ENCODE assay signal across 17 cellular contexts in genomic region chr7:85695041-85695990, GRCh38.
DNase-seq lines count a peak whose midpoint lies in the region; ATAC-seq, FAIRE-seq and TF ChIP-seq lines count a peak whose summit lies in the region.
"Had no signal": no experiment of that assay in that cellular context is flagged by ENCODE, and none has a peak within 500 bp of the region (broad histone marks: within the 10 kb centered on the region; RNA-seq: fewer than 3 reads in every experiment).

No MANE protein-coding gene starts in this region.

- H3K9me1 ChIP-seq in keratinocyte (ENCODE audit: control insufficient read depth, extremely low read depth, insufficient read depth, low read length) = no peaks in the 10 kb centered on the region

- no peak overlapping the region for H2BK5ac ChIP-seq in neuronal stem cell (ENCODE audit: low read length)

- H3K27me3 ChIP-seq in astrocyte (ENCODE audit: insufficient read depth, low read length) = no peaks in the 10 kb centered on the region
- no peaks in the 10 kb centered on the region for H3K27me3 ChIP-seq in keratinocyte (ENCODE audit: control insufficient read depth, extremely low read depth, insufficient read depth, low read length)
- no peaks in the 10 kb centered on the region for H3K27me3 ChIP-seq in neuronal stem cell (ENCODE audit: control insufficient read depth in 3 of 3, insufficient read depth in 3 of 3, low read depth in 1 of 3, low read length in 3 of 3)
- H3K27me3 ChIP-seq: BE2C, heart left ventricle had no signal

- WGBS in neuronal stem cell (ENCODE audit: extremely low coverage in 2 of 2, insufficient read length in 2 of 2, insufficient replicate concordance in 1 of 2), 2 donors = no CpG with 5 or more reads among the region's 4 CpGs

- H3K4me2 ChIP-seq in astrocyte (ENCODE audit: low read length) = no peak overlapping the region
- peak overlapping the region; percentile 57 for H3K4me2 ChIP-seq in keratinocyte (ENCODE audit: control insufficient read depth, extremely low read depth, insufficient read depth, low read depth, low read length)
- H3K4me2 ChIP-seq in neuronal stem cell (ENCODE audit: insufficient read depth, low read length, poor library complexity, severe bottlenecking) = no peak overlapping the region

- no peak for ATAC-seq in GM21737 (IDR thresholded peaks at IDR 0.05; ENCODE audit: unreplicated experiment)
- ATAC-seq: activated naive CD4-positive, alpha-beta T cell treated with anti-CD3 and anti-CD28 coated beads, Interleukin-2, amount 50 U/mL, for 72 hours; heart left ventricle had no signal

- H3K36me3 ChIP-seq in astrocyte (ENCODE audit: insufficient read depth, low read length) = no peaks in the 10 kb centered on the region
- H3K36me3 ChIP-seq in keratinocyte (ENCODE audit: control insufficient read depth in 2 of 2, extremely low read depth in 1 of 2, insufficient read depth in 2 of 2, low read length in 2 of 2) = no peaks in the 10 kb centered on the region
- no peaks in the 10 kb centered on the region for H3K36me3 ChIP-seq in neuronal stem cell (replicated peaks in 1 of 2; ENCODE audit: control insufficient read depth in 2 of 2, insufficient read depth in 2 of 2, low read length in 2 of 2)
- H3K36me3 ChIP-seq: BE2C, heart left ventricle had no signal

- H3K9ac ChIP-seq in astrocyte (ENCODE audit: low read length) (no peak overlapping the region), keratinocyte (ENCODE audit: control insufficient read depth, extremely low read depth, insufficient read depth, low read length) (no peak overlapping the region), neuronal stem cell (ENCODE audit: low read depth, low read length, poor library complexity) (no peak overlapping the region)

- dilution Hi-C loops in keratinocyte (cut with MboI; ENCODE audit: extremely low pct_ligation_motif_present, low sequenced_read_pairs) = no loop called here

- H3K14ac ChIP-seq in neuronal stem cell (ENCODE audit: low read length) = no peak overlapping the region

- no TSS peak for BruUV-seq in Calu3 (replicated peaks; lab: Mats Ljungman, UMichigan)

- H3K4me3 Mint-ChIP-seq in Calu3 (ENCODE audit: low read depth, unreplicated experiment) = no peak overlapping the region
- no peak overlapping the region for H3K4me3 Mint-ChIP-seq in astrocyte (ENCODE audit: unreplicated experiment)
- H3K4me3 Mint-ChIP-seq in CD14-positive monocyte = no peak overlapping the region
- H3K4me3 Mint-ChIP-seq: activated CD4-positive, alpha-beta T cell treated with anti-CD3 and anti-CD28 coated beads, Interleukin-2, amount 10 ng/mL, durations not matched to agents 24 days and 14 days had no signal

- TF ChIP-seq CTCF in Calu3 (IDR thresholded peaks at IDR 0.05; ENCODE audit: unreplicated experiment) = no peak
- TF ChIP-seq CTCF in astrocyte (IDR thresholded peaks at IDR 0.05; ENCODE audit: insufficient read depth, low read depth, low read length) = no peak
- TF ChIP-seq CTCF in keratinocyte (optimal IDR thresholded peaks at IDR 0.05 in 1 of 3, IDR thresholded peaks at IDR 0.05 in 1 of 3, conservative IDR thresholded peaks at IDR 0.05 in 1 of 3; ENCODE audit: extremely low read depth in 1 of 3, insufficient read depth in 2 of 3, low read length in 3 of 3) = no peak
- TF ChIP-seq CTCF in CD14-positive monocyte (IDR thresholded peaks at IDR 0.05) = no peak

- H4K91ac ChIP-seq in neuronal stem cell (ENCODE audit: low read depth, low read length, poor library complexity) = no peak overlapping the region

- no peak for FAIRE-seq in astrocyte (lab: Jason Lieb, UNC)
- FAIRE-seq in keratinocyte (lab: Jason Lieb, UNC) = peak; percentile 92

- DNase-seq in Calu3 = peak; percentile 1
- peak; percentile 60 for DNase-seq in M059J (ENCODE audit: low read depth)
- peak; percentile 16 for DNase-seq in astrocyte (ENCODE audit: low read depth)
- peak; percentile 49 for DNase-seq in keratinocyte (ENCODE audit: low read depth, low spot score)
- no peak for DNase-seq in neuronal stem cell (ENCODE audit: low spot score)
- no peak for DNase-seq in CD14-positive monocyte (ENCODE audit: low spot score)
- DNase-seq in DMS153 treated with DMSO at 0.1 percent for 48 hours (lab: John Stamatoyannopoulos, UW; ENCODE audit: unreplicated experiment) = no peak
- DNase-seq: activated CD4-positive, alpha-beta T cell treated with anti-CD3 and anti-CD28 coated beads, Interleukin-2, amount 10 ng/mL, durations not matched to agents 24 days and 14 days; BE2C; DMS79 treated with DMSO at 0.1 percent for 48 hours; heart left ventricle; NCI-H1092; NCI-H2227 treated with DMSO at 0.1 percent for 48 hours; OCI-M1; posterior cingulate gyrus had no signal

- H2AK5ac ChIP-seq in neuronal stem cell (ENCODE audit: low read depth, low read length) = no peak overlapping the region

- H3K4me1 Mint-ChIP-seq in Calu3 (ENCODE audit: low read depth, unreplicated experiment) = no peaks in the 10 kb centered on the region
- peaks cover 2% of the 10 kb centered on the region for H3K4me1 Mint-ChIP-seq in astrocyte (ENCODE audit: low read depth, unreplicated experiment)
- H3K4me1 Mint-ChIP-seq in CD14-positive monocyte = no peaks in the 10 kb centered on the region
- H3K4me1 Mint-ChIP-seq: activated CD4-positive, alpha-beta T cell treated with anti-CD3 and anti-CD28 coated beads, Interleukin-2, amount 10 ng/mL, durations not matched to agents 24 days and 14 days had no signal

- H2BK120ac ChIP-seq in neuronal stem cell (ENCODE audit: low read depth, low read length) = no peak overlapping the region

- no peak overlapping the region for H2AFZ ChIP-seq in astrocyte (ENCODE audit: low read depth, low read length)
- no peak overlapping the region for H2AFZ ChIP-seq in keratinocyte (ENCODE audit: control insufficient read depth, low read length)
- H2AFZ ChIP-seq in neuronal stem cell (ENCODE audit: low read length) = no peak overlapping the region

- H3K9me3 ChIP-seq in astrocyte (ENCODE audit: insufficient read depth, low read depth, low read length) (no peaks in the 10 kb centered on the region), keratinocyte (ENCODE audit: control insufficient read depth, low read depth, low read length) (no peaks in the 10 kb centered on the region), neuronal stem cell (replicated peaks in 1 of 2; ENCODE audit: control insufficient read depth in 2 of 2, insufficient read depth in 1 of 2, low read depth in 1 of 2, low read length in 2 of 2) (no peaks in the 10 kb centered on the region)
- H3K9me3 ChIP-seq: BE2C, heart left ventricle had no signal

- H3K4ac ChIP-seq in neuronal stem cell (ENCODE audit: low read length) = no peak overlapping the region

- no peak overlapping the region for H3K27ac Mint-ChIP-seq in Calu3 (ENCODE audit: unreplicated experiment)
- no peak overlapping the region for H3K27ac Mint-ChIP-seq in astrocyte (ENCODE audit: unreplicated experiment)
- no peak overlapping the region for H3K27ac Mint-ChIP-seq in CD14-positive monocyte
- H3K27ac Mint-ChIP-seq: activated CD4-positive, alpha-beta T cell treated with anti-CD3 and anti-CD28 coated beads, Interleukin-2, amount 10 ng/mL, durations not matched to agents 24 days and 14 days; activated naive CD4-positive, alpha-beta T cell treated with anti-CD3 and anti-CD28 coated beads, Interleukin-2, amount 50 U/mL, for 72 hours had no signal

- H3K23ac ChIP-seq in neuronal stem cell (ENCODE audit: low read depth, low read length, poor library complexity) = no peak overlapping the region

- no peak overlapping the region for H2BK15ac ChIP-seq in neuronal stem cell (ENCODE audit: low read length)

- H3K4me3 ChIP-seq in astrocyte (ENCODE audit: insufficient read depth, low read depth, low read length) (no peak overlapping the region), keratinocyte (ENCODE audit: control insufficient read depth in 2 of 3, extremely low read depth in 1 of 3, insufficient read depth in 2 of 3, low read depth in 1 of 3, low read length in 3 of 3) (peak overlapping the region in 1 of 3 experiments; percentile 25), neuronal stem cell (ENCODE audit: low read length in 2 of 2) (no peak overlapping the region)
- H3K4me3 ChIP-seq: heart left ventricle had no signal

- intact Hi-C loops in Calu3 (cut with micrococcal nuclease; ENCODE audit: unreplicated experiment) = no loop called here
- intact Hi-C loops in CD14-positive monocyte (cut with micrococcal nuclease) = no loop called here

- no peaks in the 10 kb centered on the region for H3K9me3 Mint-ChIP-seq in Calu3 (ENCODE audit: low read depth, unreplicated experiment)
- H3K9me3 Mint-ChIP-seq in astrocyte (ENCODE audit: unreplicated experiment) = no peaks in the 10 kb centered on the region
- no peaks in the 10 kb centered on the region for H3K9me3 Mint-ChIP-seq in CD14-positive monocyte
- H3K9me3 Mint-ChIP-seq: activated CD4-positive, alpha-beta T cell treated with anti-CD3 and anti-CD28 coated beads, Interleukin-2, amount 10 ng/mL, durations not matched to agents 24 days and 14 days had no signal

- H3K79me2 ChIP-seq in astrocyte (ENCODE audit: insufficient read depth, low read length) = no peaks in the 10 kb centered on the region
- H3K79me2 ChIP-seq in keratinocyte (ENCODE audit: control insufficient read depth, insufficient read depth, low read length) = no peaks in the 10 kb centered on the region

- H3K36me3 Mint-ChIP-seq in Calu3 (ENCODE audit: insufficient read depth, unreplicated experiment) (no peaks in the 10 kb centered on the region), astrocyte (ENCODE audit: low read depth, unreplicated experiment) (no peaks in the 10 kb centered on the region), CD14-positive monocyte (no peaks in the 10 kb centered on the region)
- H3K36me3 Mint-ChIP-seq: activated naive CD4-positive, alpha-beta T cell treated with anti-CD3 and anti-CD28 coated beads, Interleukin-2, amount 50 U/mL, for 72 hours had no signal

- H4K20me1 ChIP-seq in astrocyte (ENCODE audit: insufficient read depth, low read length) (no peaks in the 10 kb centered on the region), keratinocyte (ENCODE audit: control insufficient read depth, extremely low read depth, insufficient read depth, low read length) (no peaks in the 10 kb centered on the region)

- no peak overlapping the region for H2BK12ac ChIP-seq in neuronal stem cell (ENCODE audit: low read length)

- H3K79me1 ChIP-seq in neuronal stem cell (ENCODE audit: low read depth, low read length) = no peaks in the 10 kb centered on the region

- H4K8ac ChIP-seq in neuronal stem cell (ENCODE audit: low read depth, low read length) = no peak overlapping the region

- H3K4me1 ChIP-seq in astrocyte (ENCODE audit: insufficient read depth, low read length) (no peaks in the 10 kb centered on the region), keratinocyte (ENCODE audit: control insufficient read depth, extremely low read depth, insufficient read depth, low read length) (peaks cover 18% of the 10 kb centered on the region), neuronal stem cell (ENCODE audit: control insufficient read depth in 2 of 2, insufficient read depth in 1 of 2, low read depth in 1 of 2, low read length in 2 of 2) (no peaks in the 10 kb centered on the region)
- H3K4me1 ChIP-seq: heart left ventricle had no signal

- no peak overlapping the region for H3K18ac ChIP-seq in neuronal stem cell (ENCODE audit: low read length)

- H3K27me3 Mint-ChIP-seq in Calu3 (ENCODE audit: unreplicated experiment) (no peaks in the 10 kb centered on the region), astrocyte (ENCODE audit: low read depth, unreplicated experiment) (no peaks in the 10 kb centered on the region), CD14-positive monocyte (ENCODE audit: low read depth in 3 of 3) (peaks cover 0 to 1% (median 0%) of the 10 kb centered on the region in 3 donors)
- H3K27me3 Mint-ChIP-seq: activated CD4-positive, alpha-beta T cell treated with anti-CD3 and anti-CD28 coated beads, Interleukin-2, amount 10 ng/mL, durations not matched to agents 24 days and 14 days had no signal

- no peak overlapping the region for H3K27ac ChIP-seq in astrocyte (ENCODE audit: low read depth, low read length)
- peak overlapping the region; percentile 36 for H3K27ac ChIP-seq in keratinocyte (ENCODE audit: control insufficient read depth, insufficient read depth, low read length)
- H3K27ac ChIP-seq in neuronal stem cell (replicated peaks; ENCODE audit: low read length) = no peak overlapping the region
- H3K27ac ChIP-seq: heart left ventricle had no signal

- CTCF ChIA-PET in Calu3 (lab: Charles Lee) = no interaction called here

Comparison
In these comparisons a context has a peak if more than half of its experiments do, and no peak if none do; other contexts are left out.
1. DNase-seq: peak in Calu3 (single experiment), M059J (single experiment), astrocyte (single experiment) and keratinocyte (single experiment); none in neuronal stem cell (single experiment), CD14-positive monocyte (single experiment) and DMS153 treated with DMSO at 0.1 percent for 48 hours (single experiment).